Comparison of ENCODE assay signal across 8 cellular contexts in genomic region chr1:151056574-151056973, GRCh38. TPM values are rescaled to one million over a fixed set of nuclear protein-coding genes. Genes with fewer than 3 reads are reported as not detected.
DNase-seq lines count a peak whose midpoint lies in the region; ATAC-seq and TF ChIP-seq lines count a peak whose summit lies in the region.

No MANE protein-coding gene starts in this region.

- no peaks in the 10 kb centered on the region for H3K9me3 Mint-ChIP-seq in dendritic cell treated with granulocyte-macrophage colony-stimulating factor and Interleukin-4, amounts not matched to agents 40 ng/mL and 50 ng/mL, for 4 days
- H3K9me3 Mint-ChIP-seq in neural progenitor cell = no peaks in the 10 kb centered on the region

- peak overlapping the region; percentile 86 for H3K4me3 Mint-ChIP-seq in dendritic cell treated with granulocyte-macrophage colony-stimulating factor and Interleukin-4, amounts not matched to agents 40 ng/mL and 50 ng/mL, for 4 days
- H3K4me3 Mint-ChIP-seq in neural progenitor cell = peak overlapping the region; percentile 93

- TF ChIP-seq CTCF in LNCaP clone FGC (IDR thresholded peaks at IDR 0.05; ENCODE audit: control insufficient read depth, extremely low read depth, insufficient read depth) (no peak), neural progenitor cell (IDR thresholded peaks at IDR 0.05) (no peak)

- peaks cover 81% of the 10 kb centered on the region for H3K36me3 Mint-ChIP-seq in dendritic cell treated with granulocyte-macrophage colony-stimulating factor and Interleukin-4, amounts not matched to agents 40 ng/mL and 50 ng/mL, for 4 days (ENCODE audit: low read depth)
- peaks cover 33% of the 10 kb centered on the region for H3K36me3 Mint-ChIP-seq in neural progenitor cell

- peak overlapping the region; percentile 95 for H3K27ac Mint-ChIP-seq in dendritic cell treated with granulocyte-macrophage colony-stimulating factor and Interleukin-4, amounts not matched to agents 40 ng/mL and 50 ng/mL, for 4 days
- peak overlapping the region; percentile 23 for H3K27ac Mint-ChIP-seq in neural progenitor cell

- H3K79me2 ChIP-seq in neural progenitor cell (ENCODE audit: low read depth) = peaks cover 59% of the 10 kb centered on the region

- intact Hi-C loops in dendritic cell treated with granulocyte-macrophage colony-stimulating factor and Interleukin-4, amounts not matched to agents 40 ng/mL and 50 ng/mL, for 4 days (cut with micrococcal nuclease) = loop anchor here (5.0 kb wide), 1 partner anchor 34 kb away; no protein-coding TSS in a partner anchor

- H3F3A ChIP-seq in neural progenitor cell (ENCODE audit: low read depth) = peaks cover 24% of the 10 kb centered on the region

- H3K27me3 Mint-ChIP-seq in dendritic cell treated with granulocyte-macrophage colony-stimulating factor and Interleukin-4, amounts not matched to agents 40 ng/mL and 50 ng/mL, for 4 days = no peaks in the 10 kb centered on the region
- peaks cover 13% of the 10 kb centered on the region for H3K27me3 Mint-ChIP-seq in neural progenitor cell (ENCODE audit: insufficient read depth, low read depth)

- H3K27ac ChIP-seq in BLaER1 (no peak overlapping the region), neural progenitor cell (no peak overlapping the region)

- no peak overlapping the region for H2AFZ ChIP-seq in neural progenitor cell (replicated peaks)

- H3K4me1 ChIP-seq in BLaER1 = peaks cover 45% of the 10 kb centered on the region
- H3K4me1 ChIP-seq in neural progenitor cell = peaks cover 7% of the 10 kb centered on the region

- H3K4me1 Mint-ChIP-seq in dendritic cell treated with granulocyte-macrophage colony-stimulating factor and Interleukin-4, amounts not matched to agents 40 ng/mL and 50 ng/mL, for 4 days (ENCODE audit: low read depth) = peaks cover 74% of the 10 kb centered on the region
- peaks cover 23% of the 10 kb centered on the region for H3K4me1 Mint-ChIP-seq in neural progenitor cell

- no peak for ATAC-seq in HG03439 (IDR thresholded peaks at IDR 0.05; ENCODE audit: unreplicated experiment)
- no peak for ATAC-seq in GM18873 (IDR thresholded peaks at IDR 0.05; ENCODE audit: low FRiP score, unreplicated experiment)

- H4K20me1 ChIP-seq in BLaER1 (peaks cover 73% of the 10 kb centered on the region), neural progenitor cell (ENCODE audit: low read depth) (peaks cover 23% of the 10 kb centered on the region)

- H3K4me2 ChIP-seq in BLaER1 = peak overlapping the region; percentile 95
- no peak overlapping the region for H3K4me2 ChIP-seq in neural progenitor cell

- DNase-seq in LNCaP clone FGC (ENCODE audit: low read depth) (peak; percentile 91), neural progenitor cell (ENCODE audit: low spot score) (no peak), HUDEP-2 (lab: John Stamatoyannopoulos, UW; ENCODE audit: unreplicated experiment in 76 of 76) (no peak), ACHN (no peak)

- H3K36me3 ChIP-seq in BLaER1 = peaks cover 64% of the 10 kb centered on the region
- no peaks in the 10 kb centered on the region for H3K36me3 ChIP-seq in neural progenitor cell

- H3K9me3 ChIP-seq in BLaER1 (no peaks in the 10 kb centered on the region), neural progenitor cell (ENCODE audit: low read depth) (no peaks in the 10 kb centered on the region)

- H3K4me3 ChIP-seq in BLaER1 (peak overlapping the region; percentile 31; the same call in 1 of the 2 replicates), LNCaP clone FGC (ENCODE audit: low read depth, low read length) (peak overlapping the region; percentile 40), neural progenitor cell (no peak overlapping the region)

- H3K27me3 ChIP-seq in BLaER1 (no peaks in the 10 kb centered on the region), neural progenitor cell (no peaks in the 10 kb centered on the region)

- in situ Hi-C loops in ACHN (cut with HindIII; ENCODE audit: low pct_ligation_motif_present, low pct_unique_long_range_greater_than_20kb, low sequenced_read_pairs) = no loop called here

- H3K9ac ChIP-seq in BLaER1 (peak overlapping the region; percentile 66; the same call in 1 of the 2 replicates), neural progenitor cell (peak overlapping the region; percentile 4)

RNA-seq across cellular contexts. Expression of gene CDC42SE1, which starts 2.8 kb away (rescaled TPM):
- 50.7 and 54.9 TPM in 2 replicates for total RNA-seq in neural progenitor cell (ENCODE audit: low replicate concordance)

RNA-seq across cellular contexts. Expression of gene MLLT11, which starts 3.6 kb away (rescaled TPM):
- total RNA-seq in neural progenitor cell (ENCODE audit: low replicate concordance) = 27.9 and 37.0 TPM in 2 replicates

RNA-seq across cellular contexts. Expression of gene C1orf56, which starts 9.0 kb away (rescaled TPM):
- total RNA-seq in neural progenitor cell (ENCODE audit: low replicate concordance) = 2.9 and 5.5 TPM in 2 replicates

RNA-seq across cellular contexts. Expression of gene GABPB2, which starts 14.0 kb away (rescaled TPM):
- total RNA-seq in neural progenitor cell (ENCODE audit: low replicate concordance) = 6.5 and 6.9 TPM in 2 replicates

RNA-seq across cellular contexts. Expression of gene BNIPL, which starts 20.2 kb away (rescaled TPM):
- total RNA-seq in neural progenitor cell (ENCODE audit: low replicate concordance) = 0.97 and 1.0 TPM in 2 replicates
